In genomic region chr1:161201828-161202712, GRCh38 we compare ENCODE assay signal across 8 cellular contexts. TPM values are rescaled to one million over a fixed set of nuclear protein-coding genes. Genes with fewer than 3 reads are reported as not detected.
DNase-seq lines count a peak whose midpoint lies in the region; ATAC-seq, FAIRE-seq and TF ChIP-seq lines count a peak whose summit lies in the region.

NDUFS2 (plus strand) TSS chr1:161202367; CDS start chr1:161202386, 19 bp downstream.

- 2 to 3% (median 2%) methylated on average over 50 to 53 of the region's 53 CpGs for WGBS in small intestine, 3 donors

- TF ChIP-seq CTCF in AG09309 (IDR thresholded peaks at IDR 0.05; ENCODE audit: control insufficient read depth, insufficient read depth, low read depth, low read length, missing control alignments) (no peak), WI38 (IDR thresholded peaks at IDR 0.05; ENCODE audit: low read depth, low read length) (no peak), bronchial epithelial cell (IDR thresholded peaks at IDR 0.05; ENCODE audit: insufficient read depth, low read length, severe bottlenecking) (peak; percentile 26)

- ATAC-seq in GM18909 (IDR thresholded peaks at IDR 0.05; ENCODE audit: poor library complexity, unreplicated experiment) (peak; percentile 96), HG03175 (IDR thresholded peaks at IDR 0.05; ENCODE audit: unreplicated experiment) (peak; percentile 98)

- H3K27ac ChIP-seq in small intestine (ENCODE audit: low read depth in 1 of 2, low read length in 1 of 2): peak within 1 kb of the TSS; percentile 87 to 98

- H3K9me3 ChIP-seq in small intestine (ENCODE audit: control insufficient read depth, low read depth): no peaks in the 10 kb centered on the region

- H3K27me3 ChIP-seq in bronchial epithelial cell (ENCODE audit: control insufficient read depth, insufficient read depth, low read length) (no peaks in the 10 kb centered on the region), small intestine (ENCODE audit: control insufficient read depth in 2 of 2, insufficient read depth in 2 of 2, low read length in 2 of 2) (no peaks in the 10 kb centered on the region)

- H3K36me3 ChIP-seq in bronchial epithelial cell (ENCODE audit: control insufficient read depth, insufficient read depth, low read length) (peaks cover 10% of the 10 kb centered on the region), small intestine (ENCODE audit: control insufficient read depth in 2 of 2, insufficient read depth in 2 of 2, low read length in 2 of 2) (peaks cover 0 to 3% of the 10 kb centered on the region in 2 donors)

- H3K4me1 ChIP-seq in small intestine (ENCODE audit: control insufficient read depth in 2 of 2, insufficient read depth in 1 of 2, low read depth in 1 of 2, low read length in 1 of 2): peaks cover 0 to 9% of the 10 kb centered on the region in 2 donors

- FAIRE-seq in bronchial epithelial cell (lab: Jason Lieb, UNC): peak; percentile 64
- FAIRE-seq in small intestine (lab: Jason Lieb, UNC): no peak

- DNase-seq in AG09309 (ENCODE audit: low read depth): peak; percentile 98
- DNase-seq in NCI-H2227 treated with DMSO at 0.1 percent for 48 hours (lab: John Stamatoyannopoulos, UW): peak; percentile 97
- peak; percentile 97 for DNase-seq in bronchial epithelial cell (ENCODE audit: low read depth)
- peak; percentile 87 for DNase-seq in iPS-NIHi11 (ENCODE audit: low spot score)
- peak; percentile 99 for DNase-seq in small intestine

- peak within 1 kb of the TSS; percentile 85 for H3K4me3 ChIP-seq in AG09309 (ENCODE audit: control insufficient read depth, low read depth, low read length)
- peak within 1 kb of the TSS; percentile 82 for H3K4me3 ChIP-seq in WI38 (ENCODE audit: low read depth, low read length)
- H3K4me3 ChIP-seq in bronchial epithelial cell (ENCODE audit: low read depth, low read length): peak within 1 kb of the TSS; percentile 71
- peak within 1 kb of the TSS; percentile 77 to 79 for H3K4me3 ChIP-seq in small intestine (ENCODE audit: low read depth in 1 of 2, low read length in 2 of 2)

RNA-seq across cellular contexts. Expression of gene NDUFS2, which starts in this region (rescaled TPM):
- total RNA-seq in bronchial epithelial cell: 131 and 132 TPM in 2 replicates
- polyA plus RNA-seq in small intestine: 100 to 1,000 TPM; 113 to 170 (median 128) TPM

Comparison
In these comparisons a context has a peak if more than half of its experiments do, and no peak if none do; other contexts are left out.
1. Peak in every context shown above with its lines: DNase-seq, ATAC-seq, H3K4me3 ChIP-seq and H3K27ac ChIP-seq.